ENCODE assay signal across 9 cellular contexts in genomic region chr2:20617892-20618467, GRCh38. TPM values are rescaled to one million over a fixed set of nuclear protein-coding genes. Genes with fewer than 3 reads are reported as not detected.
DNase-seq lines count a peak whose midpoint lies in the region; ATAC-seq and TF ChIP-seq lines count a peak whose summit lies in the region.
"Had no signal": no experiment of that assay in that cellular context is flagged by ENCODE, and none has a peak within 500 bp of the region (broad histone marks: within the 10 kb centered on the region; RNA-seq: fewer than 3 reads in every experiment).

No MANE protein-coding gene starts in this region.

- H3K27me3 Mint-ChIP-seq in activated CD4-positive, alpha-beta T cell treated with anti-CD3 and anti-CD28 coated beads for 36 hours: no peaks in the 10 kb centered on the region
- H3K27me3 Mint-ChIP-seq: activated naive CD4-positive, alpha-beta T cell treated with anti-CD3 and anti-CD28 coated beads, Interleukin-2, amount 50 U/mL, for 24 hours had no signal

- no peaks in the 10 kb centered on the region for H3K36me3 ChIP-seq in urinary bladder (ENCODE audit: insufficient read depth)

- H3K4me1 Mint-ChIP-seq in activated CD4-positive, alpha-beta T cell treated with anti-CD3 and anti-CD28 coated beads for 36 hours: no peaks in the 10 kb centered on the region
- H3K4me1 Mint-ChIP-seq: activated naive CD4-positive, alpha-beta T cell treated with anti-CD3 and anti-CD28 coated beads, Interleukin-2, amount 50 U/mL, for 24 hours had no signal

- intact Hi-C loops in activated CD4-positive, alpha-beta T cell treated with anti-CD3 and anti-CD28 coated beads for 36 hours (cut with DNase I, micrococcal nuclease): no loop called here

- CTCF ChIA-PET in activated CD4-positive, alpha-beta T cell treated with anti-CD3 and anti-CD28 coated beads for 36 hours (lab: Charles Lee): interaction anchor here (1.1 kb wide), 2 partner anchors 17 to 174 kb away, joined by 3 read pairs; no protein-coding TSS in a partner anchor
- CTCF ChIA-PET in RWPE1 (lab: Yijun Ruan, JAX): interaction anchor here (0.6 to 1.2 kb wide), 4 partner anchors 12 to 160 kb away, joined by 3 to 6 read pairs (median 4); no protein-coding TSS in a partner anchor

- peak; percentile 8 for DNase-seq in activated CD4-positive, alpha-beta T cell treated with anti-CD3 and anti-CD28 coated beads for 36 hours
- no peak for DNase-seq in activated CD4-positive, alpha-beta T cell treated with anti-CD3 and anti-CD28 coated beads for 4 hours
- DNase-seq in RWPE1 (ENCODE audit: low spot score) (peak; percentile 86), epithelial cell of esophagus (ENCODE audit: low read depth) (peak; percentile 82), middle frontal gyrus (ENCODE audit: extremely low spot score, low spot score) (peak; percentile 86)
- no peak for DNase-seq in activated CD4-positive, alpha-beta T cell treated with anti-CD3 and anti-CD28 coated beads for 48 hours

- peaks cover 5% of the 10 kb centered on the region for H3K36me3 Mint-ChIP-seq in activated CD4-positive, alpha-beta T cell treated with anti-CD3 and anti-CD28 coated beads for 36 hours (ENCODE audit: low read depth)

- TF ChIP-seq CTCF in RWPE1 (conservative IDR thresholded peaks at IDR 0.05; ENCODE audit: low read depth) (0 out of 2 replicates have a peak, but pooled peaks have one; percentile 16), epithelial cell of esophagus (IDR thresholded peaks at IDR 0.05; ENCODE audit: insufficient read depth, low read depth, low read length, missing control alignments) (peak; percentile 29)

- peaks cover 3% of the 10 kb centered on the region for H3K4me1 ChIP-seq in urinary bladder (ENCODE audit: insufficient read depth)

- no peak for ATAC-seq in activated CD4-positive, alpha-beta T cell treated with anti-CD3 and anti-CD28 coated beads for 36 hours
- ATAC-seq in GM18873 (IDR thresholded peaks at IDR 0.05; ENCODE audit: low FRiP score, unreplicated experiment): no peak

- POLR2A ChIA-PET in activated CD4-positive, alpha-beta T cell treated with anti-CD3 and anti-CD28 coated beads for 36 hours (lab: Charles Lee): no interaction called here
- POLR2A ChIA-PET in RWPE1 (lab: Yijun Ruan, JAX; ENCODE audit: low non-redundant PET): no interaction called here

- H3K4me3 ChIP-seq in epithelial cell of esophagus (ENCODE audit: low read length) (no peak overlapping the region), urinary bladder (ENCODE audit: low read depth, low read length) (no peak overlapping the region)

- H3K27ac Mint-ChIP-seq in activated CD4-positive, alpha-beta T cell treated with anti-CD3 and anti-CD28 coated beads for 36 hours: no peak overlapping the region
- H3K27ac Mint-ChIP-seq: activated naive CD4-positive, alpha-beta T cell treated with anti-CD3 and anti-CD28 coated beads, Interleukin-2, amount 50 U/mL, for 24 hours had no signal

- no peaks in the 10 kb centered on the region for H3K9me3 Mint-ChIP-seq in activated CD4-positive, alpha-beta T cell treated with anti-CD3 and anti-CD28 coated beads for 36 hours (ENCODE audit: low read depth)
- H3K9me3 Mint-ChIP-seq: activated naive CD4-positive, alpha-beta T cell treated with anti-CD3 and anti-CD28 coated beads, Interleukin-2, amount 50 U/mL, for 24 hours had no signal

- no peak overlapping the region for H3K4me3 Mint-ChIP-seq in activated CD4-positive, alpha-beta T cell treated with anti-CD3 and anti-CD28 coated beads for 36 hours
- H3K4me3 Mint-ChIP-seq: activated naive CD4-positive, alpha-beta T cell treated with anti-CD3 and anti-CD28 coated beads, Interleukin-2, amount 50 U/mL, for 24 hours had no signal

- peak overlapping the region; percentile 75 for H3K27ac ChIP-seq in RWPE1
- H3K27ac ChIP-seq in urinary bladder (ENCODE audit: low read depth): peak overlapping the region; percentile 96

- 18% methylated on average over 14 of the region's 14 CpGs for WGBS in urinary bladder

RNA-seq across cellular contexts. Expression of gene HS1BP3, which starts 32.9 kb away (rescaled TPM):
- 1 to 10 TPM; 6.2 to 7.1 TPM for total RNA-seq in activated CD4-positive, alpha-beta T cell treated with anti-CD3 and anti-CD28 coated beads for 36 hours
- 19.0 TPM for total RNA-seq in urinary bladder
- 43.8 TPM for polyA plus RNA-seq in urinary bladder

RNA-seq across cellular contexts. Expression of gene GDF7, which starts 49.0 kb away (rescaled TPM):
- under 1 TPM in 1 of 2 experiments, not detected in 1; 0.02 TPM for total RNA-seq in activated CD4-positive, alpha-beta T cell treated with anti-CD3 and anti-CD28 coated beads for 36 hours
- total RNA-seq in urinary bladder: 2.2 TPM
- polyA plus RNA-seq in urinary bladder: 0.79 TPM

Comparison
In these comparisons a context has a peak if more than half of its experiments do, and no peak if none do; other contexts are left out.
1. DNase-seq: peak in activated CD4-positive, alpha-beta T cell treated with anti-CD3 and anti-CD28 coated beads for 36 hours (single experiment), RWPE1 (single experiment), epithelial cell of esophagus (single experiment) and middle frontal gyrus (single experiment); none in activated CD4-positive, alpha-beta T cell treated with anti-CD3 and anti-CD28 coated beads for 4 hours (0 of 2) and activated CD4-positive, alpha-beta T cell treated with anti-CD3 and anti-CD28 coated beads for 48 hours (single experiment).